In the genomic region with DNA sequence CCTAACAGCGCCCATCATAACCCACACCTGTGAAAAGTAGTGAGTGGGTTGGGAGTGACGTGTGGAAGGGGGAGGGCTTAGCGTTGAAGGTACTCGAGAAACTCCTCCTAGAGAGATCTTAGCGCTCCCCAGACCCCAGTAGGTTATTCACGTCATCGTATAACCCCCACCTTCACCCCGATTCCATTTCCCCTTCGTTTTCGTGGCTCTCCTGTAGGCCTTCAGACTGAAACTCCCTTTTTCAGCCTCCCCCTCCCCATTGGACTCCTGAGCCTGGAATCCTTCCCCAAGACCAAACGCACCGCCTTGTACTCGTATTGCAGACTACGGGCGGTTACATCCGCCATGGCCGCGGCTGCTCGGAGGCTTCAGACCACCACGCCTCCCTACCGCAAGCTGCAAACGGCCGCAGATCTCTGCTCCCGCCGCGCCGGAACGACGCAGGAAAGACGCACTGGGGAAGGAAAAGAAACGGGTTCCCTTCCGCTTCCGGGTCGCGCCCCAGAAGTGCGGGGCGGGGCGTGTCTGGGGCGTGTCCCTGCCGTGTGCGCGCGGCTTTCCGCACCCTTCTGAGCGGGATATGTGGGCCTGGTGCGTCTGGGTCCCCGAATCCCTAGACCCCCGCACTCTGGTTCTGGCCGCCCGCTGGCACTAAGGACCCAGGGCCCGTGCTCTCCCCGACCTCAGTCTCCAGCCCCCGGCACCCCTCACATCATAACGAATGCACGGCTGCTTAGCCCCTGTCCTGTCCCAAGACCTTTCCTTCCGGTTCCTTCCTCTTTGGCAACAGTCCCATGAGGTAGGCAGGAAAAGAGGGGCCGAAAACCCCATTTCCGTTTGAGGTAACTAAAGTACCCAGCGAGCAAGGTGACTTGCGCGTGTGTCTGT, we compare ENCODE assay signal across 8 cellular contexts. TPM values are rescaled to one million over a fixed set of nuclear protein-coding genes. Genes with fewer than 3 reads are reported as not detected.
DNase-seq lines count a peak whose midpoint lies in the region; TF ChIP-seq lines count a peak whose summit lies in the region.

Gene SNRNP200, minus strand, starts transcription at position 456 of the 888 bp plus-strand sequence. Its CDS starts 109 bp downstream, at position 347.

- peaks cover 9% of the 10 kb centered on the region; the same call in 1 of the 2 replicates for H3K4me1 ChIP-seq in HEK293 (ENCODE audit: control insufficient read depth, insufficient read depth, low read length)
- peaks cover 11% of the 10 kb centered on the region for H3K4me1 ChIP-seq in SJCRH30
- H3K4me1 ChIP-seq in stomach: peaks cover 18 to 49% (median 44%) of the 10 kb centered on the region in 4 donors

- H3K27me3 Mint-ChIP-seq in neural crest cell (ENCODE audit: low read depth): no peaks in the 10 kb centered on the region

- no peaks in the 10 kb centered on the region for H3K27me3 ChIP-seq in SJCRH30
- H3K27me3 ChIP-seq in stomach: no peaks in the 10 kb centered on the region

- intact Hi-C loops in stomach (cut with DNase I; ENCODE audit: low total_unique reads): no loop called here

- TF ChIP-seq CTCF in HEK293 (tag by site-specific recombination; IDR thresholded peaks at IDR 0.05) (no peak), foreskin fibroblast (IDR thresholded peaks at IDR 0.05; ENCODE audit: low read depth, low read length) (no peak), neural crest cell (conservative IDR thresholded peaks at IDR 0.05) (no peak), stomach (IDR thresholded peaks at IDR 0.05) (no peak)

- no peaks in the 10 kb centered on the region for H3K9me3 ChIP-seq in HEK293 (ENCODE audit: control insufficient read depth, insufficient read depth, low read depth, low read length)
- no peaks in the 10 kb centered on the region for H3K9me3 ChIP-seq in SJCRH30 (replicated peaks)
- no peaks in the 10 kb centered on the region for H3K9me3 ChIP-seq in stomach

- CTCF ChIA-PET in HEK293 (lab: Yijun Ruan, JAX): interaction anchor here (0.6 to 1.7 kb wide), 7 partner anchors 30 to 206 kb away, joined by 3 to 4 read pairs (median 3); no protein-coding TSS in a partner anchor

- peak within 1 kb of the TSS; percentile 100 for H3K27ac Mint-ChIP-seq in neural crest cell (ENCODE audit: unreplicated experiment)

- POLR2A ChIA-PET in HEK293 (lab: Yijun Ruan, JAX): interaction anchor here (0.5 to 2.0 kb wide), 8 partner anchors 16 to 123 kb away, joined by 3 to 16 read pairs (median 4); partner anchors contain the start of genes CIAO1, NCAPH and TMEM127

- H3K9me3 Mint-ChIP-seq in neural crest cell: no peaks in the 10 kb centered on the region

- peaks cover 23% of the 10 kb centered on the region for H3K36me3 Mint-ChIP-seq in neural crest cell (ENCODE audit: low read depth)

- peak within 1 kb of the TSS; percentile 100 for H3K4me3 Mint-ChIP-seq in neural crest cell

- H3K4me1 Mint-ChIP-seq in neural crest cell: peaks cover 32% of the 10 kb centered on the region

- peak; percentile 71 for DNase-seq in GF-D8 (lab: John Stamatoyannopoulos, UW)
- peak; percentile 88 for DNase-seq in MV-4-11 (lab: John Stamatoyannopoulos, UW)
- peak; percentile 90 to 94 for DNase-seq in SJCRH30
- DNase-seq in activated gamma-delta T cell treated with Interleukin-2 at 50 U/mL for 16 hours: peak; percentile 87
- DNase-seq in foreskin fibroblast: peak; percentile 77 to 93
- peak; percentile 83 for DNase-seq in neural crest cell (ENCODE audit: low read depth, low spot score)
- DNase-seq in stomach: peak; percentile 91

- H3K4me3 ChIP-seq in HEK293 (ENCODE audit: low read depth, low read length) (peak within 1 kb of the TSS; percentile 76), SJCRH30 (peak within 1 kb of the TSS; percentile 83), foreskin fibroblast (ENCODE audit: low read depth in 1 of 2, low read length in 2 of 2) (peak within 1 kb of the TSS; percentile 82 to 99), stomach (peak within 1 kb of the TSS; percentile 73 to 95 (median 92))

- H3K27ac ChIP-seq in HEK293 (ENCODE audit: extremely low read depth, low read depth, low read length): peak within 1 kb of the TSS; percentile 69
- H3K27ac ChIP-seq in SJCRH30: peak within 1 kb of the TSS; percentile 86
- H3K27ac ChIP-seq in stomach: peak within 1 kb of the TSS; percentile 85 to 90 (median 89)

- peak in 1 of 4 donors; percentile 34 for TF ChIP-seq POLR2A in stomach (IDR thresholded peaks at IDR 0.05)

- H3K36me3 ChIP-seq in HEK293 (ENCODE audit: control insufficient read depth in 2 of 2, insufficient read depth in 1 of 2, low read length in 2 of 2) (peaks cover 27 to 43% of the 10 kb centered on the region in 2 experiments), SJCRH30 (peaks cover 40% of the 10 kb centered on the region), stomach (peaks cover 32 to 43% (median 39%) of the 10 kb centered on the region in 4 donors)

- TF ChIP-seq EP300 in stomach (IDR thresholded peaks at IDR 0.05): no peak

- WGBS in stomach, 5 donors: 0 to 3% (median 0%) methylated on average over 34 to 61 of the region's 61 CpGs

TF ChIP-seq in HEK293, 187 proteins besides CTCF, POLR2A, EP300 and RAD21 (continues in another document):
- TF ChIP-seq KLF10 (tag by site-specific recombination; IDR thresholded peaks at IDR 0.05) (peak; percentile 92), BCL11A (tag by site-specific recombination; IDR thresholded peaks at IDR 0.05; ENCODE audit: low read depth) (no peak), ZNF302 (tag by site-specific recombination; IDR thresholded peaks at IDR 0.05; ENCODE audit: low read depth) (no peak), KLF8 (tag by site-specific recombination; IDR thresholded peaks at IDR 0.05) (peak; percentile 95), FEZF1 (tag by site-specific recombination; IDR thresholded peaks at IDR 0.05) (no peak), ZBTB17 (tag by site-specific recombination; IDR thresholded peaks at IDR 0.05) (peak; percentile 75), ZNF132 (tag by site-specific recombination; IDR thresholded peaks at IDR 0.05; ENCODE audit: borderline replicate concordance) (no peak), ZNF366 (tag by site-specific recombination; conservative IDR thresholded peaks at IDR 0.05) (peak; percentile 85), SP2 (tag by site-specific recombination; IDR thresholded peaks at IDR 0.05) (peak; percentile 93), ZNF76 (tag by site-specific recombination; IDR thresholded peaks at IDR 0.05; ENCODE audit: borderline replicate concordance, low read depth) (peak; percentile 61; the same call in 1 of the 2 replicates), GLIS1 (tag by site-specific recombination; IDR thresholded peaks at IDR 0.05) (peak; percentile 40), ZXDB (tag by site-specific recombination; IDR thresholded peaks at IDR 0.05) (peak; percentile 88), ZNF184 (tag by site-specific recombination; IDR thresholded peaks at IDR 0.05) (no peak), ZNF354C (tag by site-specific recombination; IDR thresholded peaks at IDR 0.05; ENCODE audit: borderline replicate concordance, low read depth) (no peak), ZNF341 (tag by site-specific recombination; IDR thresholded peaks at IDR 0.05; ENCODE audit: low read depth) (no peak), ZNF121 (tag by site-specific recombination; IDR thresholded peaks at IDR 0.05) (no peak), SP7 (tag by site-specific recombination; IDR thresholded peaks at IDR 0.05) (peak; percentile 72), ZNF426 (tag by site-specific recombination; IDR thresholded peaks at IDR 0.05) (no peak), ZNF621 (tag by site-specific recombination; IDR thresholded peaks at IDR 0.05) (no peak)
- TF ChIP-seq, protein P1, sequence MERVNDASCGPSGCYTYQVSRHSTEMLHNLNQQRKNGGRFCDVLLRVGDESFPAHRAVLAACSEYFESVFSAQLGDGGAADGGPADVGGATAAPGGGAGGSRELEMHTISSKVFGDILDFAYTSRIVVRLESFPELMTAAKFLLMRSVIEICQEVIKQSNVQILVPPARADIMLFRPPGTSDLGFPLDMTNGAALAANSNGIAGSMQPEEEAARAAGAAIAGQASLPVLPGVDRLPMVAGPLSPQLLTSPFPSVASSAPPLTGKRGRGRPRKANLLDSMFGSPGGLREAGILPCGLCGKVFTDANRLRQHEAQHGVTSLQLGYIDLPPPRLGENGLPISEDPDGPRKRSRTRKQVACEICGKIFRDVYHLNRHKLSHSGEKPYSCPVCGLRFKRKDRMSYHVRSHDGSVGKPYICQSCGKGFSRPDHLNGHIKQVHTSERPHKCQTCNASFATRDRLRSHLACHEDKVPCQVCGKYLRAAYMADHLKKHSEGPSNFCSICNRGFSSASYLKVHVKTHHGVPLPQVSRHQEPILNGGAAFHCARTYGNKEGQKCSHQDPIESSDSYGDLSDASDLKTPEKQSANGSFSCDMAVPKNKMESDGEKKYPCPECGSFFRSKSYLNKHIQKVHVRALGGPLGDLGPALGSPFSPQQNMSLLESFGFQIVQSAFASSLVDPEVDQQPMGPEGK (tag by site-specific recombination; IDR thresholded peaks at IDR 0.05): peak; percentile 75; the same call in 1 of the 2 replicates
- TF ChIP-seq, protein P2, sequence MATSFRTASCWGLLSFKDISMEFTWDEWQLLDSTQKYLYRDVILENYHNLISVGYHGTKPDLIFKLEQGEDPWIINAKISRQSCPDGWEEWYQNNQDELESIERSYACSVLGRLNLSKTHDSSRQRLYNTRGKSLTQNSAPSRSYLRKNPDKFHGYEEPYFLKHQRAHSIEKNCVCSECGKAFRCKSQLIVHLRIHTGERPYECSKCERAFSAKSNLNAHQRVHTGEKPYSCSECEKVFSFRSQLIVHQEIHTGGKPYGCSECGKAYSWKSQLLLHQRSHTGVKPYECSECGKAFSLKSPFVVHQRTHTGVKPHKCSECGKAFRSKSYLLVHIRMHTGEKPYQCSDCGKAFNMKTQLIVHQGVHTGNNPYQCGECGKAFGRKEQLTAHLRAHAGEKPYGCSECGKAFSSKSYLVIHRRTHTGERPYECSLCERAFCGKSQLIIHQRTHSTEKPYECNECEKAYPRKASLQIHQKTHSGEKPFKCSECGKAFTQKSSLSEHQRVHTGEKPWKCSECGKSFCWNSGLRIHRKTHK (tag by site-specific recombination; IDR thresholded peaks at IDR 0.05): no peak

RNA-seq across cellular contexts. Expression of gene SNRNP200, which starts in this region (rescaled TPM):
- total RNA-seq in SJCRH30 (2014; rRNA removed; shearing (Covaris generic)): 153 and 157 TPM in 2 replicates
- total RNA-seq in neural crest cell (248 and 250 TPM in 2 replicates), stomach (100 to 1,000 TPM in 2 of 5 donors, 10 to 100 TPM in 3; 74.0 to 184 (median 88.1) TPM)
- 10 to 100 TPM; 31.2 to 67.1 (median 33.8) TPM for polyA plus RNA-seq in stomach

Comparison
In these comparisons a context has a peak if more than half of its experiments do, and no peak if none do; other contexts are left out.
1. Peak in every context shown above with its lines: DNase-seq, H3K4me3 ChIP-seq and H3K27ac ChIP-seq.